In genomic region chr11:76764941-76765340, GRCh38 we compare ENCODE assay signal across 1 cellular context.
TF ChIP-seq lines count a peak whose summit lies in the region.

No MANE protein-coding gene starts in this region.

TF ChIP-seq in IMR-90, 13 proteins besides CTCF, POLR2A, EP300 and RAD21 (continued from another document):
- TF ChIP-seq, protein P1, sequence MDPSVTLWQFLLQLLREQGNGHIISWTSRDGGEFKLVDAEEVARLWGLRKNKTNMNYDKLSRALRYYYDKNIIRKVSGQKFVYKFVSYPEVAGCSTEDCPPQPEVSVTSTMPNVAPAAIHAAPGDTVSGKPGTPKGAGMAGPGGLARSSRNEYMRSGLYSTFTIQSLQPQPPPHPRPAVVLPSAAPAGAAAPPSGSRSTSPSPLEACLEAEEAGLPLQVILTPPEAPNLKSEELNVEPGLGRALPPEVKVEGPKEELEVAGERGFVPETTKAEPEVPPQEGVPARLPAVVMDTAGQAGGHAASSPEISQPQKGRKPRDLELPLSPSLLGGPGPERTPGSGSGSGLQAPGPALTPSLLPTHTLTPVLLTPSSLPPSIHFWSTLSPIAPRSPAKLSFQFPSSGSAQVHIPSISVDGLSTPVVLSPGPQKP (IDR thresholded peaks at IDR 0.05; ENCODE audit: borderline replicate concordance, low read depth, low read length), result no peak
- TF ChIP-seq RFX5 (IDR thresholded peaks at IDR 0.05; ENCODE audit: low read depth, low read length) (no peak), BHLHE40 (IDR thresholded peaks at IDR 0.05; ENCODE audit: low read depth, low read length) (no peak), RCOR1 (IDR thresholded peaks at IDR 0.05; ENCODE audit: insufficient replicate concordance, low read length) (no peak), MAZ (IDR thresholded peaks at IDR 0.05; ENCODE audit: borderline replicate concordance, low read depth, low read length) (no peak), MAFK (IDR thresholded peaks at IDR 0.05; ENCODE audit: low read depth, low read length) (no peak), CEBPB (IDR thresholded peaks at IDR 0.05; ENCODE audit: low read depth, low read length) (no peak), FOS (IDR thresholded peaks at IDR 0.05; ENCODE audit: low read depth, low read length) (no peak), USF2 (IDR thresholded peaks at IDR 0.05; ENCODE audit: low read depth, low read length) (no peak)
